Comparison of ENCODE assay signal across 8 cellular contexts in the genomic region with DNA sequence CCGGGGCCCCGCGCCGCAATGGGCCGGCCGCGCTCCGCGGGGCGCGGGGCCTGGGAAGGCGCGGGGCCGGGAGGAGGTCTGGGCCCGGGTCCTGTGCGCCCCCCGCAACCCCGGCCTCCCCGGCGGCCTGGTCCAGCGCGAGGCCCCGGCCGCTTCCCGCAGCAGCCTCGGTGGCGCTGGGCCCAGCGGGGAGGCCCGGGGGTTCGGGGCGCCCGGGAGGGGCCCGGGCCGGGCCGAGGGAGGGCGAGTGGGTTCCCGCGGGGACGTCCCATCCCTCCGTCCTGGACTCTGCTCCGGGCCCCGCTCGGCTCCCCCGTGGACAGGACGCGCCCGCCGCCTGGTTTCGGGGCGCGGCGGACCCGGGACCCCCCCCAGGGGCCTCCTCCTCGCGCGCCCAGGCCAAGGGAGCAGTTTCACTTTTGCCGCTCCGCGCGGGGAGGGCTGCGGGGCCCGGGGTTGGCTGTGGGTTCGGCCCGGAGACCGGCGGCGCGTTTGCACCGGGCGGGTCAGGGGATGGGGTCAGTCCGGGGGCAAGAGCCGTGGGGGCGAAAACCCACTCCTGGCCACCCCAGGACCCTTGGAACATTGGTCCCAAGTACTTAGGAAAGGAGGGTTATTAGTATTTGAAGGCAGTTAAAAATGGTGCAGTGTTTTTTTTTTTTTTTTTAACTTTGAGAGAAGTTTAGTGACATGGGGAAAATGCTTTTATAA. TPM values are rescaled to one million over a fixed set of nuclear protein-coding genes. Genes with fewer than 3 reads are reported as not detected.
DNase-seq lines count a peak whose midpoint lies in the region; ATAC-seq and TF ChIP-seq lines count a peak whose summit lies in the region.

No MANE protein-coding gene starts in this region.

- DNase-seq in activated gamma-delta T cell treated with Interleukin-2 at 50 U/mL for 16 hours (peak; percentile 41), activated gamma-delta T cell (lab: John Stamatoyannopoulos, UW) (no peak), SJCRH30 (peak in 1 of 2 experiments; percentile 20), ascending aorta (ENCODE audit: low spot score in 2 of 2) (no peak), NCI-H774 (lab: John Stamatoyannopoulos, UW) (no peak)

- H3K36me3 ChIP-seq in SJCRH30 (no peaks in the 10 kb centered on the region), ascending aorta (no peaks in the 10 kb centered on the region), skeletal muscle satellite cell (ENCODE audit: insufficient read depth, low read length) (peaks cover 6% of the 10 kb centered on the region)

- H3K9ac ChIP-seq in skeletal muscle satellite cell (ENCODE audit: low read depth, low read length): peak overlapping the region; percentile 85

- H3K9me3 ChIP-seq in SJCRH30 (replicated peaks) (no peaks in the 10 kb centered on the region), ascending aorta (no peaks in the 10 kb centered on the region), skeletal muscle satellite cell (replicated peaks; ENCODE audit: low read length) (no peaks in the 10 kb centered on the region)

- ATAC-seq in HG03442 (IDR thresholded peaks at IDR 0.05; ENCODE audit: unreplicated experiment): no peak

- TF ChIP-seq CTCF in ascending aorta (IDR thresholded peaks at IDR 0.05): no peak

- H3K4me3 ChIP-seq in SJCRH30 (peak overlapping the region; percentile 71), ascending aorta (peak overlapping the region; percentile 85 to 100), iPS-11a (ENCODE audit: low read depth, low read length) (peak overlapping the region; percentile 45), skeletal muscle satellite cell (ENCODE audit: low read length) (peak overlapping the region; percentile 83)

- H3K4me2 ChIP-seq in skeletal muscle satellite cell (ENCODE audit: low read length): peak overlapping the region; percentile 93

- intact Hi-C loops in ascending aorta (cut with DNase I): loop anchor here (5.0 to 10.0 kb wide), 2 partner anchors 141 to 147 kb away; a partner anchor contains a TSS

- H3K4me1 ChIP-seq in SJCRH30 (peaks cover 12% of the 10 kb centered on the region), ascending aorta (peaks cover 0 to 15% of the 10 kb centered on the region in 2 donors), skeletal muscle satellite cell (ENCODE audit: control insufficient read depth, insufficient read depth, low read length) (peaks cover 18% of the 10 kb centered on the region)

- peaks cover 15% of the 10 kb centered on the region for H3K27me3 ChIP-seq in SJCRH30
- H3K27me3 ChIP-seq in ascending aorta: no peaks in the 10 kb centered on the region
- H3K27me3 ChIP-seq in skeletal muscle satellite cell (ENCODE audit: control insufficient read depth, insufficient read depth, low read length): peaks cover 4% of the 10 kb centered on the region

- H3K27ac ChIP-seq in SJCRH30: no peak overlapping the region; the same call in 1 of the 2 replicates
- peak overlapping the region; percentile 83 to 87 for H3K27ac ChIP-seq in ascending aorta

RNA-seq across cellular contexts. Expression of a gene that starts 0.6 kb away (rescaled TPM):
- 16.4 and 18.3 TPM in 2 replicates for total RNA-seq in SJCRH30 (2014; rRNA removed; shearing (Covaris generic))
- 65.9 TPM for total RNA-seq in ascending aorta
- 23.4 and 27.4 TPM in 2 replicates for total RNA-seq in skeletal muscle satellite cell (2012; rRNA removed)
